ENCODE assay signal across 2 cellular contexts in the genomic region with DNA sequence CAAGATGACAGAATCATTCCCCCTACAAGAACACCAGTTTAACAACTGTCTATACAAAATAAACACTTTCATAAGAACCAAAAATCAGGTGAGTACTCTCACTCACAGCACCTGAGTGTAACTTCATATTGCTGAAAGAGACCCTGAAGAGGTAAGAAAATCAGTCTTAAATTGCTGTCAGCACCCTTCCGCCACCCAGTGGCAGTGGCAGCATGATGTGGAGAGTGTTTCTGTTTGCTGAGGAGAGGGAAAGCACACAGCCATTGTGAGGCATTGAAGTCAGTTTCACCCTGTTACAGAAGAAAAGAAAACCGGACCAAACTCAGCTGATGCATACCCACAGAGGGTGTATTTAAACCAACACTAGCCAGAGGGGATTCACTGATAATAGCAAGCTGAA.
TF ChIP-seq lines count a peak whose summit lies in the region.

No MANE protein-coding gene starts in this region.

TF ChIP-seq in GM12878, 131 proteins besides CTCF, POLR2A, EP300 and RAD21 (continued from another document and continues in another):
- TF ChIP-seq, protein P1, sequence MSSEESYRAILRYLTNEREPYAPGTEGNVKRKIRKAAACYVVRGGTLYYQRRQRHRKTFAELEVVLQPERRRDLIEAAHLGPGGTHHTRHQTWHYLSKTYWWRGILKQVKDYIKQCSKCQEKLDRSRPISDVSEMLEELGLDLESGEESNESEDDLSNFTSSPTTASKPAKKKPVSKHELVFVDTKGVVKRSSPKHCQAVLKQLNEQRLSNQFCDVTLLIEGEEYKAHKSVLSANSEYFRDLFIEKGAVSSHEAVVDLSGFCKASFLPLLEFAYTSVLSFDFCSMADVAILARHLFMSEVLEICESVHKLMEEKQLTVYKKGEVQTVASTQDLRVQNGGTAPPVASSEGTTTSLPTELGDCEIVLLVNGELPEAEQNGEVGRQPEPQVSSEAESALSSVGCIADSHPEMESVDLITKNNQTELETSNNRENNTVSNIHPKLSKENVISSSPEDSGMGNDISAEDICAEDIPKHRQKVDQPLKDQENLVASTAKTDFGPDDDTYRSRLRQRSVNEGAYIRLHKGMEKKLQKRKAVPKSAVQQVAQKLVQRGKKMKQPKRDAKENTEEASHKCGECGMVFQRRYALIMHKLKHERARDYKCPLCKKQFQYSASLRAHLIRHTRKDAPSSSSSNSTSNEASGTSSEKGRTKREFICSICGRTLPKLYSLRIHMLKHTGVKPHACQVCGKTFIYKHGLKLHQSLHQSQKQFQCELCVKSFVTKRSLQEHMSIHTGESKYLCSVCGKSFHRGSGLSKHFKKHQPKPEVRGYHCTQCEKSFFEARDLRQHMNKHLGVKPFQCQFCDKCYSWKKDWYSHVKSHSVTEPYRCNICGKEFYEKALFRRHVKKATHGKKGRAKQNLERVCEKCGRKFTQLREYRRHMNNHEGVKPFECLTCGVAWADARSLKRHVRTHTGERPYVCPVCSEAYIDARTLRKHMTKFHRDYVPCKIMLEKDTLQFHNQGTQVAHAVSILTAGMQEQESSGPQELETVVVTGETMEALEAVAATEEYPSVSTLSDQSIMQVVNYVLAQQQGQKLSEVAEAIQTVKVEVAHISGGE (CRISPR knock-in tag; IDR thresholded peaks at IDR 0.05), result no peak
- TF ChIP-seq HCFC1 (IDR thresholded peaks at IDR 0.05; ENCODE audit: low read length), result no peak
- TF ChIP-seq, protein P2, sequence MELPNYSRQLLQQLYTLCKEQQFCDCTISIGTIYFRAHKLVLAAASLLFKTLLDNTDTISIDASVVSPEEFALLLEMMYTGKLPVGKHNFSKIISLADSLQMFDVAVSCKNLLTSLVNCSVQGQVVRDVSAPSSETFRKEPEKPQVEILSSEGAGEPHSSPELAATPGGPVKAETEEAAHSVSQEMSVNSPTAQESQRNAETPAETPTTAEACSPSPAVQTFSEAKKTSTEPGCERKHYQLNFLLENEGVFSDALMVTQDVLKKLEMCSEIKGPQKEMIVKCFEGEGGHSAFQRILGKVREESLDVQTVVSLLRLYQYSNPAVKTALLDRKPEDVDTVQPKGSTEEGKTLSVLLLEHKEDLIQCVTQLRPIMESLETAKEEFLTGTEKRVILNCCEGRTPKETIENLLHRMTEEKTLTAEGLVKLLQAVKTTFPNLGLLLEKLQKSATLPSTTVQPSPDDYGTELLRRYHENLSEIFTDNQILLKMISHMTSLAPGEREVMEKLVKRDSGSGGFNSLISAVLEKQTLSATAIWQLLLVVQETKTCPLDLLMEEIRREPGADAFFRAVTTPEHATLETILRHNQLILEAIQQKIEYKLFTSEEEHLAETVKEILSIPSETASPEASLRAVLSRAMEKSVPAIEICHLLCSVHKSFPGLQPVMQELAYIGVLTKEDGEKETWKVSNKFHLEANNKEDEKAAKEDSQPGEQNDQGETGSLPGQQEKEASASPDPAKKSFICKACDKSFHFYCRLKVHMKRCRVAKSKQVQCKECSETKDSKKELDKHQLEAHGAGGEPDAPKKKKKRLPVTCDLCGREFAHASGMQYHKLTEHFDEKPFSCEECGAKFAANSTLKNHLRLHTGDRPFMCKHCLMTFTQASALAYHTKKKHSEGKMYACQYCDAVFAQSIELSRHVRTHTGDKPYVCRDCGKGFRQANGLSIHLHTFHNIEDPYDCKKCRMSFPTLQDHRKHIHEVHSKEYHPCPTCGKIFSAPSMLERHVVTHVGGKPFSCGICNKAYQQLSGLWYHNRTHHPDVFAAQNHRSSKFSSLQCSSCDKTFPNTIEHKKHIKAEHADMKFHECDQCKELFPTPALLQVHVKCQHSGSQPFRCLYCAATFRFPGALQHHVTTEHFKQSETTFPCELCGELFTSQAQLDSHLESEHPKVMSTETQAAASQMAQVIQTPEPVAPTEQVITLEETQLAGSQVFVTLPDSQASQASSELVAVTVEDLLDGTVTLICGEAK (IDR thresholded peaks at IDR 0.05; ENCODE audit: borderline replicate concordance), result no peak
- no peak for TF ChIP-seq CREM (IDR thresholded peaks at IDR 0.05; ENCODE audit: low read depth)
- no peak for TF ChIP-seq IRF4 (IDR thresholded peaks at IDR 0.05; ENCODE audit: low read depth, low read length)
- TF ChIP-seq BCL11A (IDR thresholded peaks at IDR 0.05; ENCODE audit: low read depth, low read length), result no peak
- TF ChIP-seq CBX5 (IDR thresholded peaks at IDR 0.05; ENCODE audit: low read depth), result no peak
- TF ChIP-seq, protein P3, sequence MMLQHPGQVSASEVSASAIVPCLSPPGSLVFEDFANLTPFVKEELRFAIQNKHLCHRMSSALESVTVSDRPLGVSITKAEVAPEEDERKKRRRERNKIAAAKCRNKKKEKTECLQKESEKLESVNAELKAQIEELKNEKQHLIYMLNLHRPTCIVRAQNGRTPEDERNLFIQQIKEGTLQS (IDR thresholded peaks at IDR 0.05; ENCODE audit: borderline replicate concordance, extremely low read depth, low read depth, low read length), result no peak
- TF ChIP-seq MTA2 (IDR thresholded peaks at IDR 0.05; ENCODE audit: low read depth), result no peak
- TF ChIP-seq PAX8 (IDR thresholded peaks at IDR 0.05), result no peak
- TF ChIP-seq SUZ12 (IDR thresholded peaks at IDR 0.05; ENCODE audit: unreplicated experiment), result no peak
- no peak for TF ChIP-seq SMARCA5 (IDR thresholded peaks at IDR 0.05)
- TF ChIP-seq PAX5 (IDR thresholded peaks at IDR 0.05; ENCODE audit: borderline replicate concordance, low read depth, low read length), result no peak
- TF ChIP-seq RELA (IDR thresholded peaks at IDR 0.05; ENCODE audit: borderline replicate concordance, partially characterized antibody), result no peak

TF ChIP-seq in liver, 16 proteins besides CTCF, POLR2A, EP300 and RAD21 (continued from another document):
- TF ChIP-seq, protein P4, sequence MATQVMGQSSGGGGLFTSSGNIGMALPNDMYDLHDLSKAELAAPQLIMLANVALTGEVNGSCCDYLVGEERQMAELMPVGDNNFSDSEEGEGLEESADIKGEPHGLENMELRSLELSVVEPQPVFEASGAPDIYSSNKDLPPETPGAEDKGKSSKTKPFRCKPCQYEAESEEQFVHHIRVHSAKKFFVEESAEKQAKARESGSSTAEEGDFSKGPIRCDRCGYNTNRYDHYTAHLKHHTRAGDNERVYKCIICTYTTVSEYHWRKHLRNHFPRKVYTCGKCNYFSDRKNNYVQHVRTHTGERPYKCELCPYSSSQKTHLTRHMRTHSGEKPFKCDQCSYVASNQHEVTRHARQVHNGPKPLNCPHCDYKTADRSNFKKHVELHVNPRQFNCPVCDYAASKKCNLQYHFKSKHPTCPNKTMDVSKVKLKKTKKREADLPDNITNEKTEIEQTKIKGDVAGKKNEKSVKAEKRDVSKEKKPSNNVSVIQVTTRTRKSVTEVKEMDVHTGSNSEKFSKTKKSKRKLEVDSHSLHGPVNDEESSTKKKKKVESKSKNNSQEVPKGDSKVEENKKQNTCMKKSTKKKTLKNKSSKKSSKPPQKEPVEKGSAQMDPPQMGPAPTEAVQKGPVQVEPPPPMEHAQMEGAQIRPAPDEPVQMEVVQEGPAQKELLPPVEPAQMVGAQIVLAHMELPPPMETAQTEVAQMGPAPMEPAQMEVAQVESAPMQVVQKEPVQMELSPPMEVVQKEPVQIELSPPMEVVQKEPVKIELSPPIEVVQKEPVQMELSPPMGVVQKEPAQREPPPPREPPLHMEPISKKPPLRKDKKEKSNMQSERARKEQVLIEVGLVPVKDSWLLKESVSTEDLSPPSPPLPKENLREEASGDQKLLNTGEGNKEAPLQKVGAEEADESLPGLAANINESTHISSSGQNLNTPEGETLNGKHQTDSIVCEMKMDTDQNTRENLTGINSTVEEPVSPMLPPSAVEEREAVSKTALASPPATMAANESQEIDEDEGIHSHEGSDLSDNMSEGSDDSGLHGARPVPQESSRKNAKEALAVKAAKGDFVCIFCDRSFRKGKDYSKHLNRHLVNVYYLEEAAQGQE (IDR thresholded peaks at IDR 0.05), result no peak
- no peak for TF ChIP-seq FOXA1 (IDR thresholded peaks at IDR 0.05)
- no peak for TF ChIP-seq FOXA2 (IDR thresholded peaks at IDR 0.05)
- TF ChIP-seq HNF4G (IDR thresholded peaks at IDR 0.05), result no peak
- TF ChIP-seq GABPA (IDR thresholded peaks at IDR 0.05 in 1 of 2, conservative IDR thresholded peaks at IDR 0.05 in 1 of 2), result no peak
- no peak for TF ChIP-seq RXRA (IDR thresholded peaks at IDR 0.05)
- no peak for TF ChIP-seq YY1 (IDR thresholded peaks at IDR 0.05)
- no peak for TF ChIP-seq SP1 (IDR thresholded peaks at IDR 0.05)
- TF ChIP-seq EGR1 (IDR thresholded peaks at IDR 0.05; ENCODE audit: low read depth in 2 of 2), result no peak
